15 cellular contexts compared by ENCODE assay signal in genomic region chr3:123314409-123315270, GRCh38.
DNase-seq lines count a peak whose midpoint lies in the region; ATAC-seq and TF ChIP-seq lines count a peak whose summit lies in the region.
"Had no signal": no experiment of that assay in that cellular context is flagged by ENCODE, and none has a peak within 500 bp of the region (broad histone marks: within the 10 kb centered on the region; RNA-seq: fewer than 3 reads in every experiment).

No MANE protein-coding gene starts in this region.

- H3K27me3 ChIP-seq in esophagus muscularis mucosa (no peaks in the 10 kb centered on the region), neural progenitor cell (peaks cover 35% of the 10 kb centered on the region), esophagus squamous epithelium (peaks cover 0 to 7% (median 0%) of the 10 kb centered on the region in 4 donors), PC-3 (ENCODE audit: low read length) (peaks cover 69% of the 10 kb centered on the region)

- H3F3A ChIP-seq in neural progenitor cell (ENCODE audit: low read depth) = peaks cover 14% of the 10 kb centered on the region
- no peaks in the 10 kb centered on the region for H3F3A ChIP-seq in PC-3 (ENCODE audit: low read length, unreplicated experiment)

- H3K4me2 ChIP-seq in neural progenitor cell (peak overlapping the region; percentile 60), PC-3 (ENCODE audit: low read length) (no peak overlapping the region)

- H3K9ac ChIP-seq in neural progenitor cell = no peak overlapping the region
- H3K9ac ChIP-seq in PC-3 (ENCODE audit: low read length) = no peak overlapping the region

- H3K9me3 Mint-ChIP-seq in neural progenitor cell (no peaks in the 10 kb centered on the region), natural killer cell (no peaks in the 10 kb centered on the region), mesothelial cell of epicardium (no peaks in the 10 kb centered on the region)
- H3K9me3 Mint-ChIP-seq: IgD-negative memory B cell had no signal

- 53% methylated on average over 13 of the region's 14 CpGs for WGBS in esophagus muscularis mucosa
- 55 to 72% methylated on average over 9 to 11 of the region's 14 CpGs for WGBS in esophagus squamous epithelium, 2 donors

- intact Hi-C loops in esophagus muscularis mucosa (cut with DNase I) = no loop called here
- intact Hi-C loops in esophagus squamous epithelium (cut with DNase I) = no loop called here
- intact Hi-C loops in PC-3 (cut with micrococcal nuclease) = no loop called here
- intact Hi-C loops in natural killer cell (cut with micrococcal nuclease) = no loop called here

- TF ChIP-seq CTCF in esophagus muscularis mucosa (IDR thresholded peaks at IDR 0.05) (no peak), neural progenitor cell (IDR thresholded peaks at IDR 0.05) (peak; percentile 13), esophagus squamous epithelium (IDR thresholded peaks at IDR 0.05) (no peak), PC-3 (conservative IDR thresholded peaks at IDR 0.05; ENCODE audit: low read depth, low read length) (no peak), natural killer cell (IDR thresholded peaks at IDR 0.05) (no peak), mesothelial cell of epicardium (IDR thresholded peaks at IDR 0.05; ENCODE audit: unreplicated experiment) (no peak)

- POLR2A ChIA-PET in PC-3 (lab: Charles Lee; ENCODE audit: unreplicated experiment) = no interaction called here

- H4K20me1 ChIP-seq in neural progenitor cell (ENCODE audit: low read depth) (no peaks in the 10 kb centered on the region), PC-3 (ENCODE audit: low read length) (no peaks in the 10 kb centered on the region)

- peaks cover 22% of the 10 kb centered on the region for H3K4me1 Mint-ChIP-seq in neural progenitor cell
- no peaks in the 10 kb centered on the region for H3K4me1 Mint-ChIP-seq in natural killer cell
- H3K4me1 Mint-ChIP-seq in mesothelial cell of epicardium = peaks cover 8% of the 10 kb centered on the region

- H3K36me3 ChIP-seq in esophagus muscularis mucosa = peaks cover 36 to 86% (median 76%) of the 10 kb centered on the region in 4 donors
- H3K36me3 ChIP-seq in neural progenitor cell = no peaks in the 10 kb centered on the region
- H3K36me3 ChIP-seq in esophagus squamous epithelium = no peaks in the 10 kb centered on the region
- no peaks in the 10 kb centered on the region for H3K36me3 ChIP-seq in PC-3 (ENCODE audit: low read depth, low read length)
- H3K36me3 ChIP-seq: neutrophil had no signal

- ATAC-seq in PC-3 (no peak), natural killer cell (no peak)

- no peak for TF ChIP-seq POLR2A in esophagus muscularis mucosa (IDR thresholded peaks at IDR 0.05; ENCODE audit: low read depth)
- no peak for TF ChIP-seq POLR2A in esophagus squamous epithelium (IDR thresholded peaks at IDR 0.05)

- H3K4me3 Mint-ChIP-seq in neural progenitor cell = peak overlapping the region; percentile 33
- no peak overlapping the region for H3K4me3 Mint-ChIP-seq in natural killer cell
- no peak overlapping the region for H3K4me3 Mint-ChIP-seq in mesothelial cell of epicardium

- no TSS peak for BruUV-seq in PC-3 (replicated peaks; lab: Mats Ljungman, UMichigan)

- H3K27ac Mint-ChIP-seq in neural progenitor cell (no peak overlapping the region), natural killer cell (no peak overlapping the region), mesothelial cell of epicardium (no peak overlapping the region)
- H3K27ac Mint-ChIP-seq: IgD-negative memory B cell had no signal

- H3K27me3 Mint-ChIP-seq in neural progenitor cell (ENCODE audit: insufficient read depth, low read depth) (peaks cover 8% of the 10 kb centered on the region), natural killer cell (ENCODE audit: low read depth in 2 of 2) (peaks cover 4 to 28% of the 10 kb centered on the region in 2 donors), mesothelial cell of epicardium (ENCODE audit: low read depth) (peaks cover 20% of the 10 kb centered on the region)

- CTCF ChIA-PET in PC-3 (lab: Charles Lee) = no interaction called here

- H3K4me1 ChIP-seq in esophagus muscularis mucosa (peaks cover 0 to 35% (median 29%) of the 10 kb centered on the region in 4 donors), neural progenitor cell (peaks cover 17% of the 10 kb centered on the region), esophagus squamous epithelium (no peaks in the 10 kb centered on the region), PC-3 (ENCODE audit: insufficient read depth, low read length) (peaks cover 10% of the 10 kb centered on the region)

- H3K9me3 ChIP-seq in esophagus muscularis mucosa (no peaks in the 10 kb centered on the region), neural progenitor cell (ENCODE audit: low read depth) (no peaks in the 10 kb centered on the region), esophagus squamous epithelium (no peaks in the 10 kb centered on the region), PC-3 (ENCODE audit: low read length) (no peaks in the 10 kb centered on the region)
- H3K9me3 ChIP-seq: neutrophil had no signal

- H3K27ac ChIP-seq in esophagus muscularis mucosa (replicated peaks in 1 of 4) (peak overlapping the region in 3 of 4 donors; percentile 44 to 64 (median 63)), neural progenitor cell (no peak overlapping the region), esophagus squamous epithelium (no peak overlapping the region), PC-3 (ENCODE audit: low read length) (no peak overlapping the region)
- H3K27ac ChIP-seq: C4-2B, neutrophil had no signal

- H2AFZ ChIP-seq in neural progenitor cell (replicated peaks) = no peak overlapping the region
- H2AFZ ChIP-seq in PC-3 (ENCODE audit: low read length) = no peak overlapping the region

- DNase-seq in HT-29 (ENCODE audit: low spot score) (peak; percentile 3), NCI-H2107 treated with DMSO at 0.1 percent for 48 hours (lab: John Stamatoyannopoulos, UW; ENCODE audit: unreplicated experiment) (peak; percentile 98), esophagus muscularis mucosa (ENCODE audit: extremely low spot score) (no peak), neural progenitor cell (ENCODE audit: low spot score) (peak; percentile 42), esophagus squamous epithelium (lab: John Stamatoyannopoulos, UW) (no peak), PC-3 (no peak), natural killer cell (no peak), mesothelial cell of epicardium (ENCODE audit: low spot score in 2 of 2, unreplicated experiment in 2 of 2) (no peak)
- DNase-seq: activated gamma-delta T cell, GDM1, NCI-H526 treated with DMSO at 0.1 percent for 48 hours, substantia nigra had no signal

- H3K9me2 ChIP-seq in PC-3 (replicated peaks; ENCODE audit: low read length) = no peaks in the 10 kb centered on the region

- TF ChIP-seq EP300 in esophagus muscularis mucosa (IDR thresholded peaks at IDR 0.05) = no peak

- H3K79me2 ChIP-seq in neural progenitor cell (ENCODE audit: low read depth) = no peaks in the 10 kb centered on the region
- H3K79me2 ChIP-seq in PC-3 (ENCODE audit: low read length) = no peaks in the 10 kb centered on the region

- H3K4me3 ChIP-seq in esophagus muscularis mucosa (no peak overlapping the region), neural progenitor cell (peak overlapping the region; percentile 9), esophagus squamous epithelium (no peak overlapping the region), PC-3 (ENCODE audit: low read length) (no peak overlapping the region)

- H3K36me3 Mint-ChIP-seq in neural progenitor cell (no peaks in the 10 kb centered on the region), natural killer cell (no peaks in the 10 kb centered on the region), mesothelial cell of epicardium (no peaks in the 10 kb centered on the region)
- H3K36me3 Mint-ChIP-seq: IgD-negative memory B cell had no signal

Comparison
In these comparisons a context has a peak if more than half of its experiments do, and no peak if none do; other contexts are left out.
1. DNase-seq: peak in HT-29 (single experiment), NCI-H2107 treated with DMSO at 0.1 percent for 48 hours (single experiment) and neural progenitor cell (single experiment); none in esophagus muscularis mucosa (single experiment), esophagus squamous epithelium (single experiment), PC-3 (single experiment), natural killer cell (single experiment) and mesothelial cell of epicardium (0 of 2).
2. H3K27ac ChIP-seq: peak in esophagus muscularis mucosa (3 of 4); none in neural progenitor cell (single experiment), esophagus squamous epithelium (0 of 4) and PC-3 (single experiment).